In genomic region chr13:66714795-66715194, GRCh38 we compare ENCODE assay signal across 17 cellular contexts.
DNase-seq lines count a peak whose midpoint lies in the region; ATAC-seq, FAIRE-seq and TF ChIP-seq lines count a peak whose summit lies in the region.
"Had no signal": no experiment of that assay in that cellular context is flagged by ENCODE, and none has a peak within 500 bp of the region (broad histone marks: within the 10 kb centered on the region; RNA-seq: fewer than 3 reads in every experiment).

No MANE protein-coding gene starts in this region.

- TF ChIP-seq CTCF in bronchial epithelial cell (IDR thresholded peaks at IDR 0.05; ENCODE audit: insufficient read depth, low read length, severe bottlenecking) = peak; percentile 9
- peak; percentile 42 for TF ChIP-seq CTCF in osteoblast (IDR thresholded peaks at IDR 0.05; ENCODE audit: extremely low read depth, low read depth, low read length)

- H3K27me3 ChIP-seq in bronchial epithelial cell (ENCODE audit: control insufficient read depth, insufficient read depth, low read length) = no peaks in the 10 kb centered on the region
- H3K27me3 ChIP-seq in osteoblast (ENCODE audit: insufficient read depth, low read length) = no peaks in the 10 kb centered on the region

- no peaks in the 10 kb centered on the region for H3K9me3 ChIP-seq in osteoblast (ENCODE audit: low read depth, low read length)

- FAIRE-seq in bronchial epithelial cell (lab: Jason Lieb, UNC) = no peak
- FAIRE-seq: endometrium, keratinocyte, RCC 7860 had no signal

- ATAC-seq in GM21786 (IDR thresholded peaks at IDR 0.05; ENCODE audit: unreplicated experiment) (no peak), HG02759 (IDR thresholded peaks at IDR 0.05; ENCODE audit: unreplicated experiment) (no peak)
- ATAC-seq: activated CD4-positive, CD25-positive, alpha-beta regulatory T cell treated with anti-CD3 and anti-CD28 coated beads, Interleukin-2, amount 50 U/mL, for 24 hours had no signal

- DNase-seq in COLO829 (ENCODE audit: low spot score) = peak; percentile 7
- DNase-seq in LHCN-M2 (ENCODE audit: low read depth) = peak; percentile 1
- DNase-seq in bronchial epithelial cell (ENCODE audit: low read depth) = peak; percentile 20
- peak; percentile 64 for DNase-seq in osteoblast (ENCODE audit: insufficient read length, low spot score, missing footprints)
- no peak for DNase-seq in NK-92 treated with Interleukin-12 subunit alpha and Interleukin-12 subunit beta, amount 100 ng/mL, for 24 hours (lab: John Stamatoyannopoulos, UW)
- no peak for DNase-seq in activated gamma-delta T cell treated with Interleukin-2 at 50 U/mL for 16 hours
- DNase-seq: central memory CD4-positive, alpha-beta T cell; NCI-H1105; NCI-H226; posterior cingulate gyrus; T-helper 1 cell had no signal

- no peaks in the 10 kb centered on the region for H4K20me1 ChIP-seq in osteoblast (ENCODE audit: insufficient read depth, low read length)

- no peaks in the 10 kb centered on the region for H3K4me1 ChIP-seq in osteoblast (ENCODE audit: insufficient read depth, low read length)

- H3K4me2 ChIP-seq in osteoblast (ENCODE audit: insufficient read depth, low read length) = no peak overlapping the region

- H2AFZ ChIP-seq in osteoblast (ENCODE audit: low read length) = no peak overlapping the region

- H3K27ac ChIP-seq in osteoblast (ENCODE audit: low read depth, low read length) = no peak overlapping the region

- no peak overlapping the region for H3K4me3 ChIP-seq in bronchial epithelial cell (ENCODE audit: low read depth, low read length)
- H3K4me3 ChIP-seq in osteoblast (ENCODE audit: insufficient read depth, low read length) = no peak overlapping the region

- no peaks in the 10 kb centered on the region for H3K79me2 ChIP-seq in osteoblast (ENCODE audit: insufficient read depth, low read length)

- no peaks in the 10 kb centered on the region for H3K36me3 ChIP-seq in bronchial epithelial cell (ENCODE audit: control insufficient read depth, insufficient read depth, low read length)
- H3K36me3 ChIP-seq in osteoblast (ENCODE audit: insufficient read depth, low read length) = no peaks in the 10 kb centered on the region

Comparison
In these comparisons a context has a peak if more than half of its experiments do, and no peak if none do; other contexts are left out.
1. DNase-seq: peak in COLO829 (single experiment), LHCN-M2 (single experiment), bronchial epithelial cell (single experiment) and osteoblast (single experiment); none in NK-92 treated with Interleukin-12 subunit alpha and Interleukin-12 subunit beta, amount 100 ng/mL, for 24 hours (single experiment) and activated gamma-delta T cell treated with Interleukin-2 at 50 U/mL for 16 hours (single experiment).